ENCODE assay signal across 8 cellular contexts in the genomic region with DNA sequence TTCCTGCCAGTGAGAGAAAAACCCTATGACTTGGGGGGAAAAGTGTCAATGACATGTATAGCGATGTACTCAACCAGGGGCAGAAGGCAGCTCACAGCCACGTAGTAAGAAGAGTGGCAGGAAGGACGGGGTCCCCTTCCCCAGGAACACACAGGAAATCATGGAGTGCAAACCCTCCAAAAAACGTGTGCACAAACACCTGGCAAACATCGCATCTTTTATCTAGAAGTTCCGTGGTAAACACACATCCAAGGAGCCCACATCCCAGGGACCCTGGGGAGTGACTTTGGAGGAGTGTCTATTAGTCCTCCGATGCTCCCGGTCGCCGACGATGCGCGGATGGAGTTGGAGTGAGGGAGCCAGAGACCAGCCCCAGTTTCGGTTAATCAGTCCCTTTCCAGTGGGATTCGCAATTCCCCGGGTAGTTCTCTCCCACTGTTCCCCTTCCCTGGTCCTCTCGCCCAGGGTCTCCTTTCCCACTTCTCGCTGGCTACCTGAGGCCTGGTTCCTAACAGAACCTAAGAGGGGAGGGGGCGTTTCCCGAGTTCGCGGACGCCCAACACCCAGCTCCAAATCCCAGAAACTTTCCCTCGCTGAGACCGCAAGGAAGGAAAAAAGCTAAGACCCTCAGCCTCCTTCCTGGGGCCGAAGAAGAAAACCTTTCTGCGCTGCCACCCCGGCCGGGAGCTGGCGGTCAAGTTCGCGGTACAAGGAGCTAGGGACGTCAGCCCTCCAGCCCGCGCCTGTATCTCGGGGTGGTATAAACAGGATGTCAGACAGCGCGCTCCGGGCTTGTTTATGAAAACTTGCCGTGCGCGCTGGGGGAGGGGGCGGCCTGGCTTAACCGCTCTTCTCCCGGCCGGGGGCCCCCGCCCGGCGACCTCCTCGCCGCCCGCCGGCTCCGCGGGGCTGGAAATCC. TPM values are rescaled to one million over a fixed set of nuclear protein-coding genes. Genes with fewer than 3 reads are reported as not detected.
DNase-seq lines count a peak whose midpoint lies in the region; ATAC-seq and TF ChIP-seq lines count a peak whose summit lies in the region.

No MANE protein-coding gene starts in this region.

- H3K9ac ChIP-seq in SU-DHL-6 (ENCODE audit: low read length), result peak overlapping the region; percentile 59

- no peak for TF ChIP-seq CTCF in C4-2B (conservative IDR thresholded peaks at IDR 0.05)
- no peak for TF ChIP-seq CTCF in SU-DHL-6 (IDR thresholded peaks at IDR 0.05; ENCODE audit: insufficient read depth, low read length, poor library complexity, severe bottlenecking)
- TF ChIP-seq CTCF in heart right ventricle (IDR thresholded peaks at IDR 0.05), result no peak
- TF ChIP-seq CTCF in prostate gland (IDR thresholded peaks at IDR 0.05), result no peak
- no peak for TF ChIP-seq CTCF in vagina (IDR thresholded peaks at IDR 0.05)

- peak overlapping the region; percentile 61 for H3K4me3 ChIP-seq in SU-DHL-6 (ENCODE audit: insufficient read depth, low read length, poor library complexity, severe bottlenecking)
- H3K4me3 ChIP-seq in heart right ventricle, result peak overlapping the region; percentile 66 to 99 (median 88)
- peak overlapping the region; percentile 98 to 99 for H3K4me3 ChIP-seq in prostate gland
- peak overlapping the region; percentile 94 to 99 for H3K4me3 ChIP-seq in vagina

- no peaks in the 10 kb centered on the region for H3K27me3 ChIP-seq in SU-DHL-6 (ENCODE audit: low read length)
- H3K27me3 ChIP-seq in heart right ventricle, result no peaks in the 10 kb centered on the region
- no peaks in the 10 kb centered on the region for H3K27me3 ChIP-seq in prostate gland (replicated peaks; ENCODE audit: insufficient read depth)
- H3K27me3 ChIP-seq in vagina, result no peaks in the 10 kb centered on the region

- H3K9me2 ChIP-seq in SU-DHL-6 (replicated peaks; ENCODE audit: insufficient read depth, low read length), result no peaks in the 10 kb centered on the region

- peaks cover 35% of the 10 kb centered on the region for H4K20me1 ChIP-seq in SU-DHL-6 (ENCODE audit: low read depth, low read length)

- H3K9me3 ChIP-seq in SU-DHL-6 (ENCODE audit: insufficient read depth, low read length) (no peaks in the 10 kb centered on the region), heart right ventricle (no peaks in the 10 kb centered on the region), prostate gland (no peaks in the 10 kb centered on the region), vagina (no peaks in the 10 kb centered on the region)

- peak overlapping the region; percentile 78 for H3K27ac ChIP-seq in C4-2B
- peak overlapping the region; percentile 36; the same call in 1 of the 2 replicates for H3K27ac ChIP-seq in SU-DHL-6 (ENCODE audit: low read depth, low read length)
- peak overlapping the region; percentile 93 to 100 (median 96) for H3K27ac ChIP-seq in heart right ventricle
- H3K27ac ChIP-seq in prostate gland, result peak overlapping the region; percentile 87 to 93
- H3K27ac ChIP-seq in vagina, result peak overlapping the region; percentile 98

- H3K4me2 ChIP-seq in SU-DHL-6 (ENCODE audit: low read depth, low read length, poor library complexity, severe bottlenecking), result peak overlapping the region; percentile 60

- WGBS in heart right ventricle, 2 donors, result 1% methylated on average over 54 to 55 of the region's 55 CpGs
- under 1% methylated on average over 54 of the region's 55 CpGs for WGBS in prostate gland

- DNase-seq in activated naive CD8-positive, alpha-beta T cell treated with anti-CD3 and anti-CD28 coated beads, Interleukin-2, amount 50 U/mL, for 16 hours (ENCODE audit: low read depth, low spot score), result peak; percentile 39
- DNase-seq in heart right ventricle (peak; percentile 67 to 68), prostate gland (ENCODE audit: low spot score) (peak; percentile 40), vagina (ENCODE audit: extremely low spot score in 2 of 2) (no peak)

- peaks cover 34% of the 10 kb centered on the region for H3K79me2 ChIP-seq in SU-DHL-6 (ENCODE audit: insufficient read depth, low read length)

- H3F3A ChIP-seq in SU-DHL-6 (ENCODE audit: insufficient read depth), result no peaks in the 10 kb centered on the region

- H3K36me3 ChIP-seq in SU-DHL-6 (ENCODE audit: low read length) (no peaks in the 10 kb centered on the region), heart right ventricle (no peaks in the 10 kb centered on the region), prostate gland (no peaks in the 10 kb centered on the region), vagina (no peaks in the 10 kb centered on the region)

- peaks cover 7 to 59% (median 41%) of the 10 kb centered on the region in 9 donors for H3K4me1 ChIP-seq in heart right ventricle
- no peaks in the 10 kb centered on the region for H3K4me1 ChIP-seq in prostate gland (replicated peaks)
- peaks cover 47% of the 10 kb centered on the region for H3K4me1 ChIP-seq in vagina

- H2AFZ ChIP-seq in SU-DHL-6 (ENCODE audit: low read depth, low read length, severe bottlenecking), result peak overlapping the region; percentile 55

- no peak for TF ChIP-seq POLR2A in prostate gland (IDR thresholded peaks at IDR 0.05)
- TF ChIP-seq POLR2A in vagina (IDR thresholded peaks at IDR 0.05), result no peak

- intact Hi-C loops in heart right ventricle (cut with DNase I) (loop anchor here in 7 of 10 donors (2.0 to 10.0 kb wide), 14 partner anchors 33 to 103 kb away; no protein-coding TSS in a partner anchor), prostate gland (cut with DNase I) (loop anchor here (5.0 to 10.0 kb wide), 3 partner anchors 37 to 97 kb away; no protein-coding TSS in a partner anchor), vagina (cut with DNase I) (no loop called here)

- ATAC-seq in GM19397 (IDR thresholded peaks at IDR 0.05; ENCODE audit: unreplicated experiment), result peak; percentile 58
- peak; percentile 21 for ATAC-seq in HG03469 (IDR thresholded peaks at IDR 0.05; ENCODE audit: unreplicated experiment)
- peak; percentile 45 to 59 (median 56) for ATAC-seq in heart right ventricle

RNA-seq across cellular contexts. Expression of a gene that starts 0.9 kb away (rescaled TPM):
- 100 to 1,000 TPM in 3 of 10 donors, 10 to 100 TPM in 7; 73.4 to 122 (median 84.4) TPM for total RNA-seq in heart right ventricle
- 10 to 100 TPM; 20.1 to 38.5 TPM for polyA plus RNA-seq in heart right ventricle
- total RNA-seq in prostate gland, result 100 to 1,000 TPM in 1 of 2 donors, 10 to 100 TPM in 1; 66.3 to 115 TPM
- total RNA-seq in vagina, result 93.3 TPM

Comparison
In these comparisons a context has a peak if more than half of its experiments do, and no peak if none do; other contexts are left out.
1. H3K27ac ChIP-seq: peak in every context shown above with its lines; median percentile 98 in vagina; 96 in heart right ventricle; 90 in prostate gland; 78 in C4-2B; 36 in SU-DHL-6.
2. DNase-seq: peak in activated naive CD8-positive, alpha-beta T cell treated with anti-CD3 and anti-CD28 coated beads, Interleukin-2, amount 50 U/mL, for 16 hours (single experiment), heart right ventricle (2 of 2) and prostate gland (single experiment); none in vagina (0 of 2).
3. Peak in every context shown above with its lines, with median percentiles within 50 percentile points of each other: ATAC-seq and H3K4me3 ChIP-seq.